Comparison of ENCODE assay signal across 14 cellular contexts in the genomic region with DNA sequence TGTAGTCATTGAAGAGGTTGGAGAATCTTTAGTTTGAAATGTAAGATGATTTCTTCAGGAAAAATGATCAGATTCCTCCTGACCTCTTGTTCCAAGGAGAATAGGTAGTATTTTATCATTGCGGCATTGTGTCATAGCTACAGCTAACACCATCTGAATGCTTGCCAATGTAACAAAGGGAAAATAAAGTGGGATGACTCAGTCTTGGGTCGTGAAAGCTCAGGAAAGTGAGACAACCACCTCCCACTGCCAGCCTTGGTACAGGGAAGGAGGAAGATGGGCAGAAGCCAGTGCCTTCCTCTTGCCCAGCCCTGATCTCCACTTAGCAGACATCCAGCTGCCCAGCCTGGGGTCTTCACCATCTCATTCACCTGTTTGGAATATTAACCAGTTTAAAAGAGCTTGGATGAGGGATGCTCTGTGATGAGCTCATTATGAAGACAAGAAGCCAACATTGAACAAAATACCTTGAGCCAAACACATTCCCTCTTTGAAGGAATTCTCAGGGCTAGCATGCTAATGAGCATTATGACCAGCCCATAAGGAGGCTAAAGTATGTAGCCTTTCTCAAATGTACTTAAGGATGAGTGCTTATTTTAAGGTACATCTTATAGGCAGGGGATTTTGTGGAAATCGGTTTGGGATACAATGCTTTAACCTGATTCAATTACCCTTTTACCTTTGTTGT. TPM values are rescaled to one million over a fixed set of nuclear protein-coding genes. Genes with fewer than 3 reads are reported as not detected.
DNase-seq lines count a peak whose midpoint lies in the region; ATAC-seq and TF ChIP-seq lines count a peak whose summit lies in the region.
"Had no signal": no experiment of that assay in that cellular context is flagged by ENCODE, and none has a peak within 500 bp of the region (broad histone marks: within the 10 kb centered on the region; RNA-seq: fewer than 3 reads in every experiment).

No MANE protein-coding gene starts in this region.

- CTCF ChIA-PET in PC-9 (lab: Charles Lee) (interaction anchor here (0.6 kb wide), 2 partner anchors 8 to 319 kb away, joined by 3 to 8 read pairs; no protein-coding TSS in a partner anchor), Calu3 (lab: Charles Lee) (interaction anchor here (0.8 to 0.9 kb wide), 2 partner anchors 11 to 96 kb away, joined by 3 read pairs; a partner anchor contains a TSS)

- H3K9ac ChIP-seq in endodermal cell (ENCODE audit: extremely low read depth, low read length, poor library complexity, severe bottlenecking), result no peak overlapping the region

- H3K27ac ChIP-seq in PC-9 (no peak overlapping the region), endodermal cell (ENCODE audit: low read depth, low read length) (no peak overlapping the region)
- H3K27ac ChIP-seq: gastroesophageal sphincter, ovary had no signal

- H3K4me3 ChIP-seq in PC-9, result no peak overlapping the region
- H3K4me3 ChIP-seq in endodermal cell (ENCODE audit: low read length), result no peak overlapping the region
- H3K4me3 ChIP-seq: gastroesophageal sphincter, ovary had no signal

- H3K4me3 Mint-ChIP-seq in endodermal cell (no peak overlapping the region), Calu3 (ENCODE audit: low read depth, unreplicated experiment) (no peak overlapping the region)
- H3K4me3 Mint-ChIP-seq: CD8-positive, alpha-beta T cell had no signal

- H3K36me3 Mint-ChIP-seq in endodermal cell (ENCODE audit: low read depth) (peaks cover 7% of the 10 kb centered on the region), Calu3 (ENCODE audit: insufficient read depth, unreplicated experiment) (no peaks in the 10 kb centered on the region)
- H3K36me3 Mint-ChIP-seq: CD8-positive, alpha-beta T cell had no signal

- BruUV-seq in PC-9 (replicated peaks; lab: Mats Ljungman, UMichigan), result no TSS peak
- no TSS peak for BruUV-seq in Calu3 (replicated peaks; lab: Mats Ljungman, UMichigan)

- H3K36me3 ChIP-seq in PC-9 (ENCODE audit: low read depth), result no peaks in the 10 kb centered on the region
- no peaks in the 10 kb centered on the region for H3K36me3 ChIP-seq in endodermal cell (ENCODE audit: control insufficient read depth, insufficient read depth, low read length)
- H3K36me3 ChIP-seq: gastroesophageal sphincter, ovary had no signal

- POLR2A ChIA-PET in PC-9 (lab: Charles Lee; ENCODE audit: unreplicated experiment), result no interaction called here

- TF ChIP-seq CTCF in PC-9 (conservative IDR thresholded peaks at IDR 0.05), result no peak
- TF ChIP-seq CTCF in endodermal cell (conservative IDR thresholded peaks at IDR 0.05), result no peak
- TF ChIP-seq CTCF in Calu3 (IDR thresholded peaks at IDR 0.05; ENCODE audit: unreplicated experiment), result no peak

- H3K4me1 Mint-ChIP-seq in endodermal cell (peaks cover 13% of the 10 kb centered on the region), Calu3 (ENCODE audit: low read depth, unreplicated experiment) (no peaks in the 10 kb centered on the region)

- 89 to 90% methylated on average over 2 to 3 of the region's 3 CpGs for WGBS in endodermal cell (ENCODE audit: insufficient coverage in 1 of 2, insufficient read length in 1 of 2), 2 experiments

- intact Hi-C loops in PC-9 (cut with micrococcal nuclease; ENCODE audit: unreplicated experiment), result no loop called here
- intact Hi-C loops in Calu3 (cut with micrococcal nuclease; ENCODE audit: unreplicated experiment), result no loop called here

- H3F3A ChIP-seq in PC-9 (ENCODE audit: insufficient read depth, low read depth), result peaks cover 2% of the 10 kb centered on the region; the same call in 1 of the 2 replicates

- H3K9me3 Mint-ChIP-seq in endodermal cell (peaks cover 3% of the 10 kb centered on the region), Calu3 (ENCODE audit: low read depth, unreplicated experiment) (no peaks in the 10 kb centered on the region)
- H3K9me3 Mint-ChIP-seq: CD8-positive, alpha-beta T cell had no signal

- H4K20me1 ChIP-seq in PC-9 (ENCODE audit: insufficient read depth), result no peaks in the 10 kb centered on the region

- H3K4me1 ChIP-seq in PC-9 (replicated peaks; ENCODE audit: insufficient read depth) (peaks cover 15% of the 10 kb centered on the region), endodermal cell (ENCODE audit: control insufficient read depth, insufficient read depth, low read length) (no peaks in the 10 kb centered on the region)
- H3K4me1 ChIP-seq: gastroesophageal sphincter had no signal

- H3K79me2 ChIP-seq in PC-9 (ENCODE audit: low read depth), result no peaks in the 10 kb centered on the region

- no peak overlapping the region for H2AFZ ChIP-seq in PC-9

- H3K9me3 ChIP-seq in PC-9 (ENCODE audit: insufficient read depth, low read depth) (no peaks in the 10 kb centered on the region), endodermal cell (ENCODE audit: control insufficient read depth, low read length) (no peaks in the 10 kb centered on the region)
- H3K9me3 ChIP-seq: gastroesophageal sphincter, ovary had no signal

- DNase-seq in EH (ENCODE audit: low read depth) (peak; percentile 89), PC-9 (peak; percentile 23 to 71), endodermal cell (peak; percentile 4), non-pigmented ciliary epithelial cell (ENCODE audit: low read depth) (peak; percentile 58), HT-29 (ENCODE audit: low spot score) (no peak), Calu3 (no peak), Kasumi-1 (lab: John Stamatoyannopoulos, UW) (no peak)
- DNase-seq: CD8-positive, alpha-beta T cell; NCI-H1694 treated with DMSO at 0.1 percent for 48 hours; ovary had no signal

- H3K27ac Mint-ChIP-seq in endodermal cell (no peak overlapping the region), Calu3 (ENCODE audit: unreplicated experiment) (no peak overlapping the region)
- H3K27ac Mint-ChIP-seq: CD8-positive, alpha-beta T cell had no signal

- no peaks in the 10 kb centered on the region for H3K27me3 ChIP-seq in PC-9 (ENCODE audit: insufficient read depth, low read depth)
- no peaks in the 10 kb centered on the region for H3K27me3 ChIP-seq in endodermal cell (ENCODE audit: control insufficient read depth, insufficient read depth, low read length, poor library complexity, severe bottlenecking)
- H3K27me3 ChIP-seq: gastroesophageal sphincter, ovary had no signal

- no peaks in the 10 kb centered on the region for H3K9me2 ChIP-seq in PC-9 (ENCODE audit: insufficient read depth)

- 0 out of 2 replicates have a peak overlapping the region, but pooled peaks have one; percentile 21 for H3K4me2 ChIP-seq in PC-9

- H3K27me3 Mint-ChIP-seq in endodermal cell (ENCODE audit: insufficient read depth) (peaks cover 28% of the 10 kb centered on the region), Calu3 (ENCODE audit: unreplicated experiment) (peaks cover 88% of the 10 kb centered on the region)

- ATAC-seq in HG03432 (IDR thresholded peaks at IDR 0.05; ENCODE audit: unreplicated experiment), result no peak
- ATAC-seq: CD8-positive, alpha-beta T cell; gastroesophageal sphincter had no signal

RNA-seq across cellular contexts. Expression of a gene that starts 40.0 kb away (rescaled TPM):
- total RNA-seq in PC-9 (2021), result 2.4 and 3.0 TPM in 2 replicates
- total RNA-seq in endodermal cell, result 1 to 10 TPM; 6.4 TPM
- 0.78 TPM for polyA plus RNA-seq in endodermal cell (2013, experiment 1 of 2)
- polyA plus RNA-seq in endodermal cell (2013, experiment 2 of 2), result 1.1 TPM
- total RNA-seq in HT-29 (2014; rRNA removed; shearing (Covaris generic)), result not detected in 2 replicates
- total RNA-seq in Calu3 (2022), result not detected in 2 replicates
- total RNA-seq: CD8-positive, alpha-beta T cell; T-helper 2 cell treated with Interferon-gamma antibody and Interleukin-4, amounts not matched to agents 100 ng/mL and 5 ng/mL, for 36 hours; temporal lobe had no signal

Comparison
In these comparisons a context has a peak if more than half of its experiments do, and no peak if none do; other contexts are left out.
1. DNase-seq: peak in EH (single experiment), PC-9 (2 of 2), endodermal cell (single experiment) and non-pigmented ciliary epithelial cell (single experiment); none in HT-29 (single experiment), Calu3 (single experiment) and Kasumi-1 (0 of 2).